Comparison of ENCODE assay signal across 1 cellular context in the genomic region with DNA sequence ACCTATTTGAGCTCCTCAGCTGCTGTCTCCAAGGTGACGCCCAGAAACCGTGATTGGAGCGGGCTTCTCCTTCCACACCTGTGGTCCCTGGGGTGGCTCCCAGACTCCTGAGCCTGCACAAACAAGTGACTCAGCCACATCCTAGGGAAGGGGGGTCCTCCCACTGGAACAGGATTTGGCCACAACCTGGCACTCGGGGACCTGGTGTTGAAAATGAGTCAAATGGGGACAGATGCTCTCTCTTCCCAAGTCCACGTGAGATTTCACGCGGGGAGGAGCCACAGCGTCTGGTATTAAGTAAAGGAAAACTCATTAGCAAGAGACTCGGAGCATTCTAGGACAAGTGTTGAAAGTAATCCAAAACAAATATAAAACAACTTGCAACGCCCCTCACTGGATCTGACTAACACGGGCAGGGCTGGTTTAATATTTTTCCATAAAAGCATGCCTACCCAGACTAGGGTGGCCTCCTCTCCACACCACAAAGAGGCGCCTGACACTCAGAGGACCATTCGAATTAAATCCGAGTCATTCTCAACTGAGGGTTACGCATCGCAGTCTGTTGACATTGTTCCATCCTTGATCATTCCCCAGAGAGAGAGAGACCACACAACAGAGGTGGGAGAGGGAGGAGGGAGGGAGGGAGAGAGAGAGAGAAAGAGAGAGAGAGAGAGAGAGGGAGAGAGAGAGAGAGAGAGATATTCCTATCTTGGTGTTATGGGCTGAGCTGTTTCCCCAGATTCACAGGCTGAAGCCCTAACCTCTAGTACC.
TF ChIP-seq lines count a peak whose summit lies in the region.

No MANE protein-coding gene starts in this region.

TF ChIP-seq in IMR-90, 13 proteins besides CTCF, POLR2A, EP300 and RAD21 (continued from another document):
- TF ChIP-seq NFE2L2 (IDR thresholded peaks at IDR 0.05; ENCODE audit: low read depth, low read length) = 0 out of 2 replicates have a peak, but pooled peaks have one; percentile 54
- no peak for TF ChIP-seq MAFK (IDR thresholded peaks at IDR 0.05; ENCODE audit: low read depth, low read length)
- no peak for TF ChIP-seq CHD1 (IDR thresholded peaks at IDR 0.05; ENCODE audit: low read depth, low read length)
- TF ChIP-seq, protein P1, sequence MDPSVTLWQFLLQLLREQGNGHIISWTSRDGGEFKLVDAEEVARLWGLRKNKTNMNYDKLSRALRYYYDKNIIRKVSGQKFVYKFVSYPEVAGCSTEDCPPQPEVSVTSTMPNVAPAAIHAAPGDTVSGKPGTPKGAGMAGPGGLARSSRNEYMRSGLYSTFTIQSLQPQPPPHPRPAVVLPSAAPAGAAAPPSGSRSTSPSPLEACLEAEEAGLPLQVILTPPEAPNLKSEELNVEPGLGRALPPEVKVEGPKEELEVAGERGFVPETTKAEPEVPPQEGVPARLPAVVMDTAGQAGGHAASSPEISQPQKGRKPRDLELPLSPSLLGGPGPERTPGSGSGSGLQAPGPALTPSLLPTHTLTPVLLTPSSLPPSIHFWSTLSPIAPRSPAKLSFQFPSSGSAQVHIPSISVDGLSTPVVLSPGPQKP (IDR thresholded peaks at IDR 0.05; ENCODE audit: borderline replicate concordance, low read depth, low read length) = no peak
